In the genomic region with DNA sequence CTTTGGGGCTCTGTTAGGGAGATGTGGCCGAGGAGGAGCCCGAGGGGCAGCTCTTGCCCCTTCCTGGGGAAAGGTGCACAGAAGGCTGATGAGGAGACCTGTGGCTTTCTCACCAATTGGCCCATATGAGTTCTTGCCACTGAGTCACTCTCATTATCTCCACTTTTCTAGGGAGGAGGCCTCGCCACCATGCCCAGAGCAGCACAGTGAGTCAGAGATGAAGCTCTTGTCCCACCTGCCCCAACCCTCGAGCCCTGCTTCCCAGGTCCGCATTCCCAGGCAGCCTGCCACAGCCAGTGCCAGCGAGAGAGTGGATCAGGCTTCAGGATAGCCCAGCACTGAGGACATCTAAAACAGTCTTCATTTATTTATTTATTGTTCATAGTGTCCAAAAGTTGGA, we compare ENCODE assay signal across 15 cellular contexts. TPM values are rescaled to one million over a fixed set of nuclear protein-coding genes. Genes with fewer than 3 reads are reported as not detected.
A peak's percentile ranks its signal among the peaks of the same experiment; 100 is the strongest.
DNase-seq lines count a peak whose midpoint lies in the region; ATAC-seq and TF ChIP-seq lines count a peak whose summit lies in the region.
"Had no signal": no experiment of that assay in that cellular context is flagged by ENCODE, and none has a peak within 500 bp of the region (broad histone marks: within the 10 kb centered on the region; RNA-seq: fewer than 3 reads in every experiment).

No MANE protein-coding gene starts in this region.

- TF ChIP-seq CTCF in type B pancreatic cell (conservative IDR thresholded peaks at IDR 0.05) = no peak

- no peaks in the 10 kb centered on the region for H3K36me3 Mint-ChIP-seq in type B pancreatic cell
- no peaks in the 10 kb centered on the region for H3K36me3 Mint-ChIP-seq in activated T-helper 1 cell treated with anti-CD3 and anti-CD28 coated beads, Interleukin-12 subunit alpha, Interleukin-12 subunit beta, Interleukin-2, Interleukin-4 antibody, amounts not matched to agents 30 ng/mL and 10 ng/mL and 1 ng/mL, durations not matched to agents 14 hours and 24 hours and 36 hours (ENCODE audit: low read depth)
- H3K36me3 Mint-ChIP-seq: activated naive CD4-positive, alpha-beta T cell treated with anti-CD3 and anti-CD28 coated beads, Interleukin-2, amount 10 ng/mL, durations not matched to agents 7 days and 5 days; CD4-positive, CD25-positive, alpha-beta regulatory T cell had no signal

- H3K4me3 Mint-ChIP-seq in type B pancreatic cell = no peak overlapping the region
- no peak overlapping the region for H3K4me3 Mint-ChIP-seq in activated T-helper 1 cell treated with anti-CD3 and anti-CD28 coated beads, Interleukin-12 subunit alpha, Interleukin-12 subunit beta, Interleukin-2, Interleukin-4 antibody, amounts not matched to agents 30 ng/mL and 10 ng/mL and 1 ng/mL, durations not matched to agents 14 hours and 24 hours and 36 hours
- H3K4me3 Mint-ChIP-seq: activated naive CD4-positive, alpha-beta T cell treated with anti-CD3 and anti-CD28 coated beads, Interleukin-2, amount 10 ng/mL, durations not matched to agents 7 days and 5 days; CD4-positive, CD25-positive, alpha-beta regulatory T cell had no signal

- peaks cover 8% of the 10 kb centered on the region for H3K4me1 Mint-ChIP-seq in type B pancreatic cell (ENCODE audit: unreplicated experiment)
- no peaks in the 10 kb centered on the region for H3K4me1 Mint-ChIP-seq in activated T-helper 1 cell treated with anti-CD3 and anti-CD28 coated beads, Interleukin-12 subunit alpha, Interleukin-12 subunit beta, Interleukin-2, Interleukin-4 antibody, amounts not matched to agents 30 ng/mL and 10 ng/mL and 1 ng/mL, durations not matched to agents 14 hours and 24 hours and 36 hours (ENCODE audit: low read depth)
- H3K4me1 Mint-ChIP-seq: activated naive CD4-positive, alpha-beta T cell treated with anti-CD3 and anti-CD28 coated beads, Interleukin-2, amount 10 ng/mL, durations not matched to agents 7 days and 5 days; CD4-positive, CD25-positive, alpha-beta regulatory T cell had no signal

- no peak overlapping the region for H3K27ac Mint-ChIP-seq in type B pancreatic cell
- no peak overlapping the region for H3K27ac Mint-ChIP-seq in activated T-helper 1 cell treated with anti-CD3 and anti-CD28 coated beads, Interleukin-12 subunit alpha, Interleukin-12 subunit beta, Interleukin-2, Interleukin-4 antibody, amounts not matched to agents 30 ng/mL and 10 ng/mL and 1 ng/mL, durations not matched to agents 14 hours and 24 hours and 36 hours
- H3K27ac Mint-ChIP-seq: activated naive CD4-positive, alpha-beta T cell treated with anti-CD3 and anti-CD28 coated beads, Interleukin-2, amount 10 ng/mL, durations not matched to agents 7 days and 5 days had no signal

- H3K27me3 Mint-ChIP-seq in type B pancreatic cell = peaks cover 3% of the 10 kb centered on the region
- peaks cover 16% of the 10 kb centered on the region for H3K27me3 Mint-ChIP-seq in activated T-helper 1 cell treated with anti-CD3 and anti-CD28 coated beads, Interleukin-12 subunit alpha, Interleukin-12 subunit beta, Interleukin-2, Interleukin-4 antibody, amounts not matched to agents 30 ng/mL and 10 ng/mL and 1 ng/mL, durations not matched to agents 14 hours and 24 hours and 36 hours (ENCODE audit: insufficient read depth)

- peak; percentile 82 for DNase-seq in HK-2 (ENCODE audit: unreplicated experiment)
- DNase-seq in SW480 (ENCODE audit: low spot score) = peak; percentile 60
- DNase-seq in kidney glomerular epithelial cell (lab: John Stamatoyannopoulos, UW) = peak; percentile 72
- peak; percentile 42 for DNase-seq in type B pancreatic cell (ENCODE audit: extremely low spot score, unreplicated experiment)
- no peak for DNase-seq in activated T-helper 1 cell treated with anti-CD3 and anti-CD28 coated beads, Interleukin-12 subunit alpha, Interleukin-12 subunit beta, Interleukin-2, Interleukin-4 antibody, amounts not matched to agents 30 ng/mL and 10 ng/mL and 1 ng/mL, durations not matched to agents 14 hours and 24 hours and 36 hours (ENCODE audit: low spot score)
- DNase-seq in cerebellar nuclear complex (lab: John Stamatoyannopoulos, UW) = no peak
- DNase-seq: activated naive CD4-positive, alpha-beta T cell treated with anti-CD3 and anti-CD28 coated beads, Interleukin-2, amount 10 ng/mL, durations not matched to agents 7 days and 5 days; CD4-positive, CD25-positive, alpha-beta regulatory T cell; glutamatergic neuron; NCI-H1105; NCI-H510A; stimulated activated CD4-positive, alpha-beta T cell treated with anti-CD3 and anti-CD28 coated beads, Interleukin-4, amount 100 ng/mL, for 1 hour; uterus had no signal

- intact Hi-C loops in activated T-helper 1 cell treated with anti-CD3 and anti-CD28 coated beads, Interleukin-12 subunit alpha, Interleukin-12 subunit beta, Interleukin-2, Interleukin-4 antibody, amounts not matched to agents 30 ng/mL and 10 ng/mL and 1 ng/mL, durations not matched to agents 14 hours and 24 hours and 36 hours (cut with micrococcal nuclease) = no loop called here

- no peaks in the 10 kb centered on the region for H3K9me3 Mint-ChIP-seq in type B pancreatic cell
- H3K9me3 Mint-ChIP-seq in activated T-helper 1 cell treated with anti-CD3 and anti-CD28 coated beads, Interleukin-12 subunit alpha, Interleukin-12 subunit beta, Interleukin-2, Interleukin-4 antibody, amounts not matched to agents 30 ng/mL and 10 ng/mL and 1 ng/mL, durations not matched to agents 14 hours and 24 hours and 36 hours = no peaks in the 10 kb centered on the region
- H3K9me3 Mint-ChIP-seq: activated naive CD4-positive, alpha-beta T cell treated with anti-CD3 and anti-CD28 coated beads, Interleukin-2, amount 10 ng/mL, durations not matched to agents 7 days and 5 days had no signal

- no peak for ATAC-seq in HG03175 (IDR thresholded peaks at IDR 0.05; ENCODE audit: unreplicated experiment)

RNA-seq across cellular contexts. Expression of gene AMOTL2, which starts 53.5 kb away (rescaled TPM):
- total RNA-seq in type B pancreatic cell (ENCODE audit: low replicate concordance) = 79.2 and 122 TPM in 2 replicates
- total RNA-seq in activated T-helper 1 cell treated with anti-CD3 and anti-CD28 coated beads, Interleukin-12 subunit alpha, Interleukin-12 subunit beta, Interleukin-2, Interleukin-4 antibody, amounts not matched to agents 30 ng/mL and 10 ng/mL and 1 ng/mL, durations not matched to agents 14 hours and 24 hours and 36 hours = not detected in 2 replicates
- total RNA-seq: activated CD8-positive, alpha-beta memory T cell treated with anti-CD3 and anti-CD28 coated beads for 36 hours; CD4-positive, CD25-positive, alpha-beta regulatory T cell had no signal

Comparison
In these comparisons a context has a peak if more than half of its experiments do, and no peak if none do; other contexts are left out.
1. DNase-seq: peak in HK-2 (single experiment), SW480 (single experiment), kidney glomerular epithelial cell (single experiment) and type B pancreatic cell (single experiment); none in activated T-helper 1 cell treated with anti-CD3 and anti-CD28 coated beads, Interleukin-12 subunit alpha, Interleukin-12 subunit beta, Interleukin-2, Interleukin-4 antibody, amounts not matched to agents 30 ng/mL and 10 ng/mL and 1 ng/mL, durations not matched to agents 14 hours and 24 hours and 36 hours (single experiment) and cerebellar nuclear complex (0 of 2).
2. RNA of gene AMOTL2, which starts 53.5 kb away (total RNA-seq): 79.2 to 122 TPM in type B pancreatic cell; not detected in activated T-helper 1 cell treated with anti-CD3 and anti-CD28 coated beads, Interleukin-12 subunit alpha, Interleukin-12 subunit beta, Interleukin-2, Interleukin-4 antibody, amounts not matched to agents 30 ng/mL and 10 ng/mL and 1 ng/mL, durations not matched to agents 14 hours and 24 hours and 36 hours; every median in the first group is over 10 times any median in the second.